Comparison of ENCODE assay signal across 15 cellular contexts in genomic region chrX:40281341-40282005, GRCh38.
DNase-seq lines count a peak whose midpoint lies in the region; ATAC-seq, FAIRE-seq and TF ChIP-seq lines count a peak whose summit lies in the region.
"Had no signal": no experiment of that assay in that cellular context is flagged by ENCODE, and none has a peak within 500 bp of the region (broad histone marks: within the 10 kb centered on the region; RNA-seq: fewer than 3 reads in every experiment).

No MANE protein-coding gene starts in this region.

- TF ChIP-seq CTCF in CD8-positive, alpha-beta T cell (IDR thresholded peaks at IDR 0.05): no peak
- TF ChIP-seq CTCF in mucosa of descending colon (IDR thresholded peaks at IDR 0.05): no peak
- no peak for TF ChIP-seq CTCF in adrenal gland (IDR thresholded peaks at IDR 0.05)
- TF ChIP-seq CTCF in esophagus muscularis mucosa (IDR thresholded peaks at IDR 0.05): no peak

- WGBS in adrenal gland, 4 donors: 66 to 89% (median 76%) methylated on average over 4 of the region's 4 CpGs
- WGBS in esophagus muscularis mucosa: 74% methylated on average over 4 of the region's 4 CpGs

- no peaks in the 10 kb centered on the region for H3K36me3 Mint-ChIP-seq in CD8-positive, alpha-beta T cell

- H3K27me3 Mint-ChIP-seq in CD8-positive, alpha-beta T cell (ENCODE audit: low read depth): no peaks in the 10 kb centered on the region

- H3K4me3 Mint-ChIP-seq in CD8-positive, alpha-beta T cell: peak overlapping the region; percentile 11
- H3K4me3 Mint-ChIP-seq: CD14-positive monocyte had no signal

- no peak overlapping the region for H3K27ac Mint-ChIP-seq in CD8-positive, alpha-beta T cell
- H3K27ac Mint-ChIP-seq: CD14-positive monocyte had no signal

- peaks cover 14% of the 10 kb centered on the region for H3K4me1 ChIP-seq in CD8-positive, alpha-beta T cell (ENCODE audit: insufficient read depth, low read length)
- H3K4me1 ChIP-seq in mucosa of descending colon (ENCODE audit: low read depth): no peaks in the 10 kb centered on the region
- H3K4me1 ChIP-seq in adrenal gland (replicated peaks in 1 of 2): peaks cover 0 to 4% of the 10 kb centered on the region in 2 donors
- peaks cover 0 to 15% (median 10%) of the 10 kb centered on the region in 4 donors for H3K4me1 ChIP-seq in esophagus muscularis mucosa
- H3K4me1 ChIP-seq: colonic mucosa, vagina had no signal

- no peak for ATAC-seq in CD8-positive, alpha-beta T cell
- peak; percentile 20 for ATAC-seq in mucosa of descending colon

- POLR2A ChIA-PET in CD8-positive, alpha-beta T cell (lab: Charles Lee): no interaction called here

- no peak for TF ChIP-seq POLR2A in adrenal gland (IDR thresholded peaks at IDR 0.05)
- TF ChIP-seq POLR2A in esophagus muscularis mucosa (IDR thresholded peaks at IDR 0.05; ENCODE audit: low read depth): no peak

- no peak overlapping the region for H3K27ac ChIP-seq in CD8-positive, alpha-beta T cell (ENCODE audit: low read depth, low read length)
- H3K27ac ChIP-seq in adrenal gland (peak overlapping the region in 2 of 5 donors; percentile 13 to 16), esophagus muscularis mucosa (replicated peaks in 1 of 4) (no peak overlapping the region)
- H3K27ac ChIP-seq: colonic mucosa, SJSA1, vagina had no signal

- H3K27me3 ChIP-seq in CD8-positive, alpha-beta T cell (ENCODE audit: insufficient read depth, low read length): no peaks in the 10 kb centered on the region
- peaks cover 2% of the 10 kb centered on the region for H3K27me3 ChIP-seq in adrenal gland
- no peaks in the 10 kb centered on the region for H3K27me3 ChIP-seq in esophagus muscularis mucosa
- H3K27me3 ChIP-seq: colonic mucosa, SJSA1, vagina had no signal

- TF ChIP-seq EP300 in esophagus muscularis mucosa (IDR thresholded peaks at IDR 0.05): no peak

- peak in 1 of 7 experiments; percentile 3 for DNase-seq in CD8-positive, alpha-beta T cell
- DNase-seq in GM19239 (ENCODE audit: insufficient read length, low spot score) (no peak), SKM-1 treated with dmso at 0.1 percent for 144 hours (lab: John Stamatoyannopoulos, UW; ENCODE audit: unreplicated experiment) (peak; percentile 73), mucosa of descending colon (no peak), H4 (ENCODE audit: low spot score) (no peak), adrenal gland (no peak), esophagus muscularis mucosa (ENCODE audit: extremely low spot score) (no peak)
- DNase-seq: colonic mucosa, erythroblast, HCEC 1CT, kidney glomerular epithelial cell had no signal

- CTCF ChIA-PET in CD8-positive, alpha-beta T cell (lab: Charles Lee): interaction anchor here (0.9 kb wide), 1 partner anchor 104 kb away, joined by 3 read pairs; no protein-coding TSS in a partner anchor

- H3K4me1 Mint-ChIP-seq in CD8-positive, alpha-beta T cell (ENCODE audit: low read depth): peaks cover 29% of the 10 kb centered on the region

- no peaks in the 10 kb centered on the region for H3K36me3 ChIP-seq in CD8-positive, alpha-beta T cell (ENCODE audit: insufficient read depth, low read length)
- H3K36me3 ChIP-seq in mucosa of descending colon (ENCODE audit: low read depth) (no peaks in the 10 kb centered on the region), adrenal gland (replicated peaks in 1 of 2) (no peaks in the 10 kb centered on the region), esophagus muscularis mucosa (no peaks in the 10 kb centered on the region)
- H3K36me3 ChIP-seq: colonic mucosa, SJSA1, vagina had no signal

- FAIRE-seq in GM19239 (lab: Jason Lieb, UNC): peak; percentile 66
- FAIRE-seq: G401.6 had no signal

- no peaks in the 10 kb centered on the region for H3K9me3 ChIP-seq in CD8-positive, alpha-beta T cell (ENCODE audit: low read length)
- no peaks in the 10 kb centered on the region for H3K9me3 ChIP-seq in mucosa of descending colon
- H3K9me3 ChIP-seq in adrenal gland (replicated peaks in 1 of 3): peaks cover 0 to 6% (median 0%) of the 10 kb centered on the region in 3 donors
- peaks cover 0 to 15% (median 0%) of the 10 kb centered on the region in 4 donors for H3K9me3 ChIP-seq in esophagus muscularis mucosa
- H3K9me3 ChIP-seq: colonic mucosa, SJSA1, vagina had no signal

- peaks cover 6% of the 10 kb centered on the region for H3K9me3 Mint-ChIP-seq in CD8-positive, alpha-beta T cell

- no peak overlapping the region for H3K4me3 ChIP-seq in CD8-positive, alpha-beta T cell (ENCODE audit: low read depth, low read length)
- H3K4me3 ChIP-seq in mucosa of descending colon (no peak overlapping the region), adrenal gland (no peak overlapping the region), esophagus muscularis mucosa (no peak overlapping the region)
- H3K4me3 ChIP-seq: colonic mucosa, SJSA1, vagina had no signal

- intact Hi-C loops in CD8-positive, alpha-beta T cell (cut with DNase I, micrococcal nuclease): no loop called here
- intact Hi-C loops in mucosa of descending colon (cut with DNase I, micrococcal nuclease) (no loop called here), adrenal gland (cut with DNase I) (no loop called here), esophagus muscularis mucosa (cut with DNase I) (no loop called here)
